1 cellular context compared by ENCODE assay signal in the genomic region with DNA sequence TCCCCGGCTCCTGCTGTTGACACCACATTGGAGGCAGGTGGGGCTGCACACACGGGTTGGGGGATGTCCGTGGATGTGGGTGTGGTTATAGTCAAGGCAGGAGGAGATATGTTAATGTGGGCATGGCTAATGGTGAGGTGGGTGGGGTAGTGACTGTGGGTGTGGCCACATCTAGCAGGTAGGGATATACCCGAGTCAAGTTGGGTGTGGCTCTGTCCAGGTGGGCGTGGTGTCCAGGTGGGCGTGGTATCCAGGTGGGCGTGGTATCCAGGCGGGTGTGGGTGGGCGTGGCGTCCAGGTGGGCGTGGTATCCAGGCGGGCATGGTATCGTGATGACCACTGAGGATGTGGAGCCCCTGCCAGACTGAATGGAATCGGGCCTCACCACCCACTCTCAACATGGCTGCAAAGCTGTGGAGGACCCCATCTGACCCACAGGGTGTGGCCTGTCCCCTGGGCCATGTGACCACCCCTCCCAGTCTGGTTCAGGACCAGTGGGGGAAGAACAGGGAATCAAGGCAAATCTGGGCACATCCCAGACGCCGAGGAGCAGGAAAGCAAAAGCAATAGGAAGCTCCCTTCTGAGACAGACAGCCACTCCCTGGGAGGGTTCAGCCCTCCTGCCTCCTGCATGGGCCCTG.
TF ChIP-seq lines count a peak whose summit lies in the region.

No MANE protein-coding gene starts in this region.

TF ChIP-seq in HEK293, 187 proteins besides CTCF, POLR2A, EP300 and RAD21 (continued from another document):
- TF ChIP-seq ZNF350 (tag by site-specific recombination; IDR thresholded peaks at IDR 0.05): no peak
- TF ChIP-seq KLF10 (tag by site-specific recombination; IDR thresholded peaks at IDR 0.05): no peak
- TF ChIP-seq ZNF660 (tag by site-specific recombination; IDR thresholded peaks at IDR 0.05): no peak
- no peak for TF ChIP-seq ZNF169 (tag by site-specific recombination; IDR thresholded peaks at IDR 0.05)
- TF ChIP-seq ZNF248 (tag by site-specific recombination; IDR thresholded peaks at IDR 0.05): no peak
- TF ChIP-seq GLI2 (tag by site-specific recombination; IDR thresholded peaks at IDR 0.05; ENCODE audit: borderline replicate concordance, low read depth): no peak
- no peak for TF ChIP-seq ZFP41 (tag by site-specific recombination; IDR thresholded peaks at IDR 0.05; ENCODE audit: borderline replicate concordance)
- no peak for TF ChIP-seq ZFP37 (tag by site-specific recombination; IDR thresholded peaks at IDR 0.05)
- TF ChIP-seq SP3 (tag by site-specific recombination; IDR thresholded peaks at IDR 0.05): no peak
